ENCODE assay signal across 18 cellular contexts in the genomic region with DNA sequence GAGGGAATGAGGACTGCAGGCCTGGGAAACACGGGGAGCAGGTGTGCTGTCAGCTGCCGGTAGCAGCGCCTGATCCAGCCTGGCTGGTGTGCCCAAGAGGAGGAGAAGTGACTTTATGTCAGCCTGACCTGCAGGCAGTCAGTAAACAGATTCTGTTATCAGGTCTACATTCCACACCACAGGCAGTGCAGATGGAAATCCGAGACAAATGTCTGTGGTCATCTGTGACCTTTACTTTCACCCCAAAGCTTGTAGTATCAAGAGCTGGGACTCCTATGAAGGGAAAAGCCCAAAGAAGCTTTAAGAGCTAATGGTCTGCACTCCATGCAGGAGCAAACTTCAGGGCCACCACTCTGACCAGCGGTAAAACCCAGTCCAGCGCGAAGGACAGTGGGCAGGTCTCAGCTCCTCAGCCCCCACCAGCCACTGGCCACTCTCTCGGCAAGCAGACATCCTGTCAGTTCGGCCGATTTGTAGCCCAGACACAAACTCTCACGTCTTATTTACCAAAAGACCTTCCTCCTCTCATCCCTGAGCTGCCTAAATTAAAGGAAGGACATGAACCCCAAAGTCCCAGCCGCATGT. TPM values are rescaled to one million over a fixed set of nuclear protein-coding genes. Genes with fewer than 3 reads are reported as not detected.
DNase-seq lines count a peak whose midpoint lies in the region; ATAC-seq, FAIRE-seq and TF ChIP-seq lines count a peak whose summit lies in the region.
"Had no signal": no experiment of that assay in that cellular context is flagged by ENCODE, and none has a peak within 500 bp of the region (broad histone marks: within the 10 kb centered on the region; RNA-seq: fewer than 3 reads in every experiment).

No MANE protein-coding gene starts in this region.

- TF ChIP-seq CTCF in pancreas (IDR thresholded peaks at IDR 0.05) (no peak), A673 (conservative IDR thresholded peaks at IDR 0.05; ENCODE audit: low read depth, low read length) (no peak), Calu3 (IDR thresholded peaks at IDR 0.05; ENCODE audit: unreplicated experiment) (no peak)

- H3K27me3 ChIP-seq in pancreas (no peaks in the 10 kb centered on the region), A673 (replicated peaks; ENCODE audit: insufficient read depth, low read depth, low read length, poor library complexity) (no peaks in the 10 kb centered on the region)

- intact Hi-C loops in pancreas (cut with DNase I), result no loop called here
- intact Hi-C loops in A673 (cut with micrococcal nuclease; ENCODE audit: unreplicated experiment), result no loop called here
- intact Hi-C loops in Calu3 (cut with micrococcal nuclease; ENCODE audit: unreplicated experiment), result no loop called here

- WGBS in pancreas, 2 donors, result 34 to 42% methylated on average over 12 of the region's 12 CpGs

- no TSS peak for BruUV-seq in A673 (replicated peaks; lab: Mats Ljungman, UMichigan)
- no TSS peak for BruUV-seq in Calu3 (replicated peaks; lab: Mats Ljungman, UMichigan)

- H3K4me3 ChIP-seq in pancreas (no peak overlapping the region), A673 (ENCODE audit: low read depth, low read length, poor library complexity, severe bottlenecking) (no peak overlapping the region)

- ATAC-seq in SK-N-SH treated with all-trans-retinoic acid at 6 μM for 48 hours (peak; percentile 61), pancreas (peak in 3 of 4 donors; percentile 38 to 76 (median 53)), GM18502 (IDR thresholded peaks at IDR 0.05; ENCODE audit: poor library complexity, unreplicated experiment) (no peak), GM21723 (IDR thresholded peaks at IDR 0.05; ENCODE audit: unreplicated experiment) (no peak)

- peaks cover 3 to 7% (median 6%) of the 10 kb centered on the region in 3 donors for H3K4me1 ChIP-seq in pancreas
- no peaks in the 10 kb centered on the region for H3K4me1 ChIP-seq in A673 (ENCODE audit: insufficient read depth, low read length, poor library complexity, severe bottlenecking)

- POLR2A ChIA-PET in A673 (lab: Charles Lee; ENCODE audit: low non-redundant PET), result no interaction called here

- H3K9me3 ChIP-seq in pancreas, result no peaks in the 10 kb centered on the region
- no peaks in the 10 kb centered on the region for H3K9me3 ChIP-seq in A673 (ENCODE audit: low read depth, low read length, poor library complexity, severe bottlenecking)

- no peak overlapping the region for H3K4me3 Mint-ChIP-seq in Calu3 (ENCODE audit: low read depth, unreplicated experiment)

- DNase-seq in ELF-1 (ENCODE audit: low read depth, low spot score), result peak; percentile 88
- DNase-seq in glomerular visceral epithelial cell (ENCODE audit: extremely low spot score), result peak; percentile 51
- no peak for DNase-seq in pancreas
- DNase-seq in A673 (ENCODE audit: low spot score), result no peak
- DNase-seq in Calu3, result no peak
- DNase-seq: activated CD4-positive, CD25-positive, alpha-beta regulatory T cell treated with anti-CD3 and anti-CD28 coated beads, Interleukin-2, amount 50 U/mL, for 72 hours; activated effector memory CD4-positive, alpha-beta T cell treated with Interleukin-2 at 50 U/mL for 16 hours; dermis blood vessel endothelial cell; NCI-H1930; SHP77; stimulated activated naive CD4-positive, alpha-beta T cell treated with Interleukin-2 at 50 U/mL for 16 hours had no signal

- no peak overlapping the region for H3K27ac Mint-ChIP-seq in Calu3 (ENCODE audit: unreplicated experiment)

- no peak for FAIRE-seq in pancreas (lab: Jason Lieb, UNC)
- FAIRE-seq: D721Med, GM12891 had no signal

- H3K36me3 ChIP-seq in pancreas, result no peaks in the 10 kb centered on the region
- H3K36me3 ChIP-seq in A673 (ENCODE audit: insufficient read depth, low read length, poor library complexity, severe bottlenecking), result peaks cover 4% of the 10 kb centered on the region

- no peak overlapping the region for H3K27ac ChIP-seq in pancreas
- no peak overlapping the region for H3K27ac ChIP-seq in A673 (ENCODE audit: low read depth, low read length, poor library complexity, severe bottlenecking)

- H3K27me3 Mint-ChIP-seq in Calu3 (ENCODE audit: unreplicated experiment), result no peaks in the 10 kb centered on the region

- CTCF ChIA-PET in A673 (lab: Charles Lee), result no interaction called here
- CTCF ChIA-PET in Calu3 (lab: Charles Lee), result interaction anchor here (0.5 to 0.6 kb wide), 2 partner anchors 252 to 1283 kb away, joined by 3 read pairs; no protein-coding TSS in a partner anchor

- no peaks in the 10 kb centered on the region for H3K9me3 Mint-ChIP-seq in Calu3 (ENCODE audit: low read depth, unreplicated experiment)

- H3K4me1 Mint-ChIP-seq in Calu3 (ENCODE audit: low read depth, unreplicated experiment), result peaks cover 20% of the 10 kb centered on the region

- peaks cover 4% of the 10 kb centered on the region for H3K36me3 Mint-ChIP-seq in Calu3 (ENCODE audit: insufficient read depth, unreplicated experiment)

TF ChIP-seq in SK-N-SH treated with all-trans-retinoic acid at 6 μM for 48 hours, 23 proteins besides CTCF, POLR2A, EP300 and RAD21:
- TF ChIP-seq ARNTL (CRISPR knock-in tag; IDR thresholded peaks at IDR 0.05; ENCODE audit: borderline replicate concordance, low read depth) (no peak), ZNF565 (CRISPR knock-in tag; conservative IDR thresholded peaks at IDR 0.05; ENCODE audit: low read depth) (no peak), ISL1 (CRISPR knock-in tag; IDR thresholded peaks at IDR 0.05) (no peak), TCF4 (CRISPR knock-in tag; IDR thresholded peaks at IDR 0.05; ENCODE audit: borderline replicate concordance) (no peak), ZNF70 (CRISPR knock-in tag; IDR thresholded peaks at IDR 0.05) (no peak)
- TF ChIP-seq, protein P1, sequence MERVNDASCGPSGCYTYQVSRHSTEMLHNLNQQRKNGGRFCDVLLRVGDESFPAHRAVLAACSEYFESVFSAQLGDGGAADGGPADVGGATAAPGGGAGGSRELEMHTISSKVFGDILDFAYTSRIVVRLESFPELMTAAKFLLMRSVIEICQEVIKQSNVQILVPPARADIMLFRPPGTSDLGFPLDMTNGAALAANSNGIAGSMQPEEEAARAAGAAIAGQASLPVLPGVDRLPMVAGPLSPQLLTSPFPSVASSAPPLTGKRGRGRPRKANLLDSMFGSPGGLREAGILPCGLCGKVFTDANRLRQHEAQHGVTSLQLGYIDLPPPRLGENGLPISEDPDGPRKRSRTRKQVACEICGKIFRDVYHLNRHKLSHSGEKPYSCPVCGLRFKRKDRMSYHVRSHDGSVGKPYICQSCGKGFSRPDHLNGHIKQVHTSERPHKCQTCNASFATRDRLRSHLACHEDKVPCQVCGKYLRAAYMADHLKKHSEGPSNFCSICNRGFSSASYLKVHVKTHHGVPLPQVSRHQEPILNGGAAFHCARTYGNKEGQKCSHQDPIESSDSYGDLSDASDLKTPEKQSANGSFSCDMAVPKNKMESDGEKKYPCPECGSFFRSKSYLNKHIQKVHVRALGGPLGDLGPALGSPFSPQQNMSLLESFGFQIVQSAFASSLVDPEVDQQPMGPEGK (CRISPR knock-in tag; IDR thresholded peaks at IDR 0.05; ENCODE audit: borderline replicate concordance), result no peak
- TF ChIP-seq, protein P2, sequence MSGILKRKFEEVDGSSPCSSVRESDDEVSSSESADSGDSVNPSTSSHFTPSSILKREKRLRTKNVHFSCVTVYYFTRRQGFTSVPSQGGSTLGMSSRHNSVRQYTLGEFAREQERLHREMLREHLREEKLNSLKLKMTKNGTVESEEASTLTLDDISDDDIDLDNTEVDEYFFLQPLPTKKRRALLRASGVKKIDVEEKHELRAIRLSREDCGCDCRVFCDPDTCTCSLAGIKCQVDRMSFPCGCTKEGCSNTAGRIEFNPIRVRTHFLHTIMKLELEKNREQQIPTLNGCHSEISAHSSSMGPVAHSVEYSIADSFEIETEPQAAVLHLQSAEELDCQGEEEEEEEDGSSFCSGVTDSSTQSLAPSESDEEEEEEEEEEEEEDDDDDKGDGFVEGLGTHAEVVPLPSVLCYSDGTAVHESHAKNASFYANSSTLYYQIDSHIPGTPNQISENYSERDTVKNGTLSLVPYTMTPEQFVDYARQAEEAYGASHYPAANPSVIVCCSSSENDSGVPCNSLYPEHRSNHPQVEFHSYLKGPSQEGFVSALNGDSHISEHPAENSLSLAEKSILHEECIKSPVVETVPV (CRISPR knock-in tag; IDR thresholded peaks at IDR 0.05), result no peak
- TF ChIP-seq, protein P3, sequence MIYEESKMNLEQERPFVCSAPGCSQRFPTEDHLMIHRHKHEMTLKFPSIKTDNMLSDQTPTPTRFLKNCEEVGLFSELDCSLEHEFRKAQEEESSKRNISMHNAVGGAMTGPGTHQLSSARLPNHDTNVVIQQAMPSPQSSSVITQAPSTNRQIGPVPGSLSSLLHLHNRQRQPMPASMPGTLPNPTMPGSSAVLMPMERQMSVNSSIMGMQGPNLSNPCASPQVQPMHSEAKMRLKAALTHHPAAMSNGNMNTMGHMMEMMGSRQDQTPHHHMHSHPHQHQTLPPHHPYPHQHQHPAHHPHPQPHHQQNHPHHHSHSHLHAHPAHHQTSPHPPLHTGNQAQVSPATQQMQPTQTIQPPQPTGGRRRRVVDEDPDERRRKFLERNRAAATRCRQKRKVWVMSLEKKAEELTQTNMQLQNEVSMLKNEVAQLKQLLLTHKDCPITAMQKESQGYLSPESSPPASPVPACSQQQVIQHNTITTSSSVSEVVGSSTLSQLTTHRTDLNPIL (CRISPR knock-in tag; IDR thresholded peaks at IDR 0.05; ENCODE audit: low read depth), result no peak

RNA-seq across cellular contexts. Expression of a gene that starts 7.7 kb away (rescaled TPM):
- total RNA-seq in pancreas (10 to 100 TPM; 14.8 to 21.1 (median 16.8) TPM), A673 (2021) (74.4 and 76.8 TPM in 2 replicates), Calu3 (2022) (24.2 and 25.6 TPM in 2 replicates)
- polyA plus RNA-seq in pancreas, result 10 to 100 TPM; 15.2 to 18.2 TPM

RNA-seq across cellular contexts. Expression of a gene that starts 31.9 kb away (rescaled TPM):
- total RNA-seq in pancreas (not detected), A673 (2021) (not detected in 2 replicates), Calu3 (2022) (not detected in 2 replicates)
- polyA plus RNA-seq in pancreas, result under 1 TPM in 1 of 2 donors, not detected in 1; 0.07 TPM
- total RNA-seq: dermis blood vessel endothelial cell, glomerular endothelial cell, mucosa of gallbladder had no signal

RNA-seq across cellular contexts. Expression of a gene that starts 32.1 kb away (rescaled TPM):
- total RNA-seq in pancreas (1 to 10 TPM; 1.9 to 5.1 (median 3.3) TPM), A673 (2021) (8.3 and 9.8 TPM in 2 replicates), Calu3 (2022) (4.5 and 4.8 TPM in 2 replicates)
- polyA plus RNA-seq in pancreas, result 1 to 10 TPM; 6.5 to 7.4 TPM

Comparison
In these comparisons a context has a peak if more than half of its experiments do, and no peak if none do; other contexts are left out.
1. DNase-seq: peak in ELF-1 (single experiment) and glomerular visceral epithelial cell (single experiment); none in pancreas (0 of 6), A673 (single experiment) and Calu3 (single experiment).
2. ATAC-seq: peak in SK-N-SH treated with all-trans-retinoic acid at 6 μM for 48 hours (single experiment) and pancreas (3 of 4); none in GM18502 (single experiment) and GM21723 (single experiment).